In the genomic region with DNA sequence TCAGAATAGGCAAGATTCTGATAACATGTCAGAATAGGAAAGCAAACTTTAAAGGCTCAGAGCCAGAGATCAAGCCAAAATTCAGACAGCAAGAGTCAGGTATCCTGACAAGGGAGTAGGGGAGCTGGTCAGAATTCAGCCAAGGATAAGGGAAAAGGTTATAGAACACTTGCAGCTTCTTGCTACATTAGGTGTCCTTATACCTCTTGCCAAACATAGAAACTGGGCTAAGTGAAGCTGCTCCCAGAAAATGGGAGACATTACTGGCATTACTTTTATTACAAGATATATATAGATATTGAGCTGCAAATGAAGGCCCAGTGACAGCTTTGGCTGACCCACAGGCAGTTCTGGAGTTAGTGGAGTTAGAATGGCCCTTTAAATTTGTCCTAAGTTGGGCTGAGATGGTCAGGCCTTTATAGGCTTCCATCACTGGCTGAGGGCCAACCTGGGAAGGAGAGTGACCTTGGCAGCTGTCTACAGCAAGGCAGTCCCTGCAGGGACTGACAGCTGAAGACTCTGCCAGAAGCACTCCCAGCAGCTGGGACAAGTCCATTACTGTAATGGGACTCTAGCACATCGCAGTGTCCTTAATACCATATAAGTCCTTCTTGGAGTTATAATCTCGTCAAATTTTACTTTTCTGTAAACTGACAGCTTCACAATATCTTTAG, we compare ENCODE assay signal across 1 cellular context.
TF ChIP-seq lines count a peak whose summit lies in the region.

No MANE protein-coding gene starts in this region.

TF ChIP-seq in SK-N-SH treated with all-trans-retinoic acid at 6 μM for 48 hours, 23 proteins besides CTCF, POLR2A, EP300 and RAD21 (continued from another document):
- no peak for TF ChIP-seq ZFP30 (CRISPR knock-in tag; IDR thresholded peaks at IDR 0.05)
